ENCODE assay signal across 24 cellular contexts in genomic region chr9:126316085-126316655, GRCh38. TPM values are rescaled to one million over a fixed set of nuclear protein-coding genes. Genes with fewer than 3 reads are reported as not detected.
DNase-seq lines count a peak whose midpoint lies in the region; ATAC-seq, FAIRE-seq and TF ChIP-seq lines count a peak whose summit lies in the region.
"Had no signal": no experiment of that assay in that cellular context is flagged by ENCODE, and none has a peak within 500 bp of the region (broad histone marks: within the 10 kb centered on the region; RNA-seq: fewer than 3 reads in every experiment).

No MANE protein-coding gene starts in this region.

- no peak overlapping the region for H3K27ac ChIP-seq in A549
- H3K27ac ChIP-seq in GM23338 (ENCODE audit: low read depth) = no peak overlapping the region
- no peak overlapping the region for H3K27ac ChIP-seq in foreskin keratinocyte
- H3K27ac ChIP-seq: BLaER1 treated with 17β-estradiol and CSF1 and Interleukin-3, amounts not matched to agents 10 nM and 100 nM; C4-2B had no signal

- no peaks in the 10 kb centered on the region for H3K79me2 ChIP-seq in GM23338 (replicated peaks; ENCODE audit: insufficient read depth)

- CTCF ChIA-PET in A549 (lab: Yijun Ruan, JAX) = interaction anchor here (0.7 to 3.1 kb wide), 10 partner anchors 10 to 184 kb away, joined by 3 to 18 read pairs (median 4); no protein-coding TSS in a partner anchor

- no peak for DNase-seq in A549 (ENCODE audit: low read depth in 1 of 2, low spot score in 1 of 2)
- DNase-seq in GM23338 (ENCODE audit: low spot score) = no peak
- DNase-seq in epithelial cell of esophagus (ENCODE audit: low read depth) = peak; percentile 60
- DNase-seq in foreskin keratinocyte = peak; percentile 27 to 34
- DNase-seq in middle frontal gyrus (ENCODE audit: extremely low spot score, low spot score) = no peak
- DNase-seq in putamen (ENCODE audit: low spot score) = no peak
- DNase-seq in GDM1 (lab: John Stamatoyannopoulos, UW) = no peak
- DNase-seq: 8988T; AML-193; Caco-2; Calu3; CD4-positive, alpha-beta T cell; CD8-positive, alpha-beta T cell; DMS79 treated with DMSO at 0.1 percent for 48 hours had no signal

- TF ChIP-seq POLR2A in A549 (IDR thresholded peaks at IDR 0.05; ENCODE audit: low read length) = no peak

- H3F3A ChIP-seq in GM23338 (replicated peaks; ENCODE audit: low read depth) = no peaks in the 10 kb centered on the region

- H3K27me3 ChIP-seq in GM23338 (ENCODE audit: insufficient read depth) (no peaks in the 10 kb centered on the region), foreskin keratinocyte (no peaks in the 10 kb centered on the region)
- H3K27me3 ChIP-seq: BLaER1 treated with 17β-estradiol and CSF1 and Interleukin-3, amounts not matched to agents 10 nM and 100 nM had no signal

- H4K20me1 ChIP-seq in GM23338 (replicated peaks; ENCODE audit: insufficient read depth) = no peaks in the 10 kb centered on the region
- H4K20me1 ChIP-seq: BLaER1 treated with 17β-estradiol and CSF1 and Interleukin-3, amounts not matched to agents 10 nM and 100 nM had no signal

- no peaks in the 10 kb centered on the region for H3K36me3 ChIP-seq in GM23338 (ENCODE audit: insufficient read depth)
- H3K36me3 ChIP-seq: BLaER1 treated with 17β-estradiol and CSF1 and Interleukin-3, amounts not matched to agents 10 nM and 100 nM had no signal

- H3K27ac Mint-ChIP-seq in GM23338 = no peak overlapping the region
- H3K27ac Mint-ChIP-seq: B cell; CD4-positive, alpha-beta T cell; CD8-positive, alpha-beta T cell had no signal

- no peak for TF ChIP-seq EP300 in A549 (IDR thresholded peaks at IDR 0.05)

- H3K36me3 Mint-ChIP-seq in GM23338 (ENCODE audit: low read depth) = no peaks in the 10 kb centered on the region
- H3K36me3 Mint-ChIP-seq: CD8-positive, alpha-beta T cell had no signal

- peak overlapping the region; percentile 47; the same call in 1 of the 2 replicates for H2AFZ ChIP-seq in GM23338

- H3K27me3 Mint-ChIP-seq in GM23338 (ENCODE audit: insufficient read depth, low read depth, poor library complexity) = peaks cover 7% of the 10 kb centered on the region
- H3K27me3 Mint-ChIP-seq: CD4-positive, alpha-beta T cell had no signal

- no peaks in the 10 kb centered on the region; the same call in 2 of the 3 replicates for H3K9me3 Mint-ChIP-seq in GM23338
- H3K9me3 Mint-ChIP-seq: CD4-positive, alpha-beta T cell; CD8-positive, alpha-beta T cell had no signal

- POLR2A ChIA-PET in A549 (lab: Yijun Ruan, JAX) = interaction anchor here (0.8 kb wide), 1 partner anchor 10 kb away, joined by 3 read pairs; no protein-coding TSS in a partner anchor

- H3K4me2 ChIP-seq in A549 = no peak overlapping the region
- H3K4me2 ChIP-seq in GM23338 = no peak overlapping the region
- H3K4me2 ChIP-seq: BLaER1 treated with 17β-estradiol and CSF1 and Interleukin-3, amounts not matched to agents 10 nM and 100 nM had no signal

- no peaks in the 10 kb centered on the region for H3K4me1 ChIP-seq in A549
- no peaks in the 10 kb centered on the region for H3K4me1 ChIP-seq in GM23338 (ENCODE audit: insufficient read depth)
- H3K4me1 ChIP-seq in foreskin keratinocyte = no peaks in the 10 kb centered on the region
- H3K4me1 ChIP-seq: BLaER1 treated with 17β-estradiol and CSF1 and Interleukin-3, amounts not matched to agents 10 nM and 100 nM; Caco-2 had no signal

- FAIRE-seq in A549 (lab: Jason Lieb, UNC) = no peak
- FAIRE-seq: A204.1, D721Med, G401.6, GM12878, GM12892, GM19239 had no signal

- H3K9me3 ChIP-seq in A549 = 0 out of 3 replicates have a peak, but pooled peaks cover 3% of the 10 kb centered on the region
- H3K9me3 ChIP-seq: Caco-2 had no signal

- peaks cover 5% of the 10 kb centered on the region; the same call in 1 of the 2 replicates for H3K9me2 ChIP-seq in GM23338 (ENCODE audit: insufficient read depth)

- TF ChIP-seq RAD21 in A549 (conservative IDR thresholded peaks at IDR 0.05 in 1 of 2, IDR thresholded peaks at IDR 0.05 in 1 of 2) = no peak

- ATAC-seq in A549 = no peak
- ATAC-seq in GM23338 = no peak
- ATAC-seq in foreskin keratinocyte = no peak
- no peak for ATAC-seq in GM19397 (IDR thresholded peaks at IDR 0.05; ENCODE audit: unreplicated experiment)
- ATAC-seq: CD8-positive, alpha-beta T cell; GM12878 had no signal

- no peak overlapping the region for H3K4me3 ChIP-seq in A549
- H3K4me3 ChIP-seq in GM23338 = no peak overlapping the region
- H3K4me3 ChIP-seq in epithelial cell of esophagus (ENCODE audit: low read length) = no peak overlapping the region
- H3K4me3 ChIP-seq: BLaER1 treated with 17β-estradiol and CSF1 and Interleukin-3, amounts not matched to agents 10 nM and 100 nM; GM12878 had no signal

- 34% methylated on average over 3 of the region's 3 CpGs for WGBS in A549 (ENCODE audit: missing lambda C conversion rate)

- H3K4me1 Mint-ChIP-seq in GM23338 = peaks cover 3% of the 10 kb centered on the region; the same call in 1 of the 3 replicates

- H3K4me3 Mint-ChIP-seq in GM23338 = no peak overlapping the region
- H3K4me3 Mint-ChIP-seq: B cell; CD4-positive, alpha-beta T cell; CD8-positive, alpha-beta T cell had no signal

- TF ChIP-seq CTCF in A549 (IDR thresholded peaks at IDR 0.05) (no peak), GM23338 (conservative IDR thresholded peaks at IDR 0.05; ENCODE audit: low read depth in 2 of 2) (no peak), epithelial cell of esophagus (IDR thresholded peaks at IDR 0.05; ENCODE audit: insufficient read depth, low read depth, low read length, missing control alignments) (no peak), foreskin keratinocyte (conservative IDR thresholded peaks at IDR 0.05) (no peak)

TF ChIP-seq in A549, 52 proteins besides CTCF, POLR2A, EP300 and RAD21:
- TF ChIP-seq HEYL (CRISPR knock-in tag; IDR thresholded peaks at IDR 0.05) = no peak
- no peak for TF ChIP-seq PBX3 (IDR thresholded peaks at IDR 0.05)
- TF ChIP-seq ZFP36 (IDR thresholded peaks at IDR 0.05; ENCODE audit: borderline replicate concordance, partially characterized antibody) = peak; percentile 62

TF ChIP-seq in GM23338, 12 proteins besides CTCF, POLR2A, EP300 and RAD21 (continues in another document):
- TF ChIP-seq STAT1 (IDR thresholded peaks at IDR 0.05; ENCODE audit: unreplicated experiment) (no peak), JUNB (IDR thresholded peaks at IDR 0.05; ENCODE audit: unreplicated experiment) (no peak), ZNF114 (CRISPR knock-in tag; IDR thresholded peaks at IDR 0.05) (no peak), ZNF331 (CRISPR knock-in tag; IDR thresholded peaks at IDR 0.05; ENCODE audit: low read depth) (no peak), EZH2 (IDR thresholded peaks at IDR 0.05; ENCODE audit: low read depth, unreplicated experiment) (no peak), NANOG (IDR thresholded peaks at IDR 0.05; ENCODE audit: borderline replicate concordance) (no peak), ETS1 (IDR thresholded peaks at IDR 0.05) (no peak)

RNA-seq across cellular contexts. Expression of gene MVB12B, which starts 10.5 kb away (rescaled TPM):
- polyA plus RNA-seq in A549 (2011; rRNA removed) (5.2 and 5.9 TPM in 2 replicates), A549 (2017; fragmentation: RNase III; extraction: RNeasy Plus Mini Kit Qiagen cat#74134 plus additional on column Dnase treatment) (4.3 to 5.1 TPM (median 4.6 TPM) in 3 replicates), GM23338 (2016; fragmentation: Nextera tagmentation; extraction: Ambion mirVana) (1.3 and 1.9 TPM in 2 replicates), foreskin keratinocyte (2.0 and 2.3 TPM in 2 replicates)
- polyA plus RNA-seq in A549 (2012; cell fraction: cytosol; rRNA removed) = 5.0 and 7.6 TPM in 2 replicates
- 7.9 and 9.7 TPM in 2 replicates for polyA plus RNA-seq in A549 (2012; cell fraction: nucleus; rRNA removed)
- polyA minus RNA-seq in A549 (2011; rRNA and poly(A)+ RNA removed) = 10.0 and 12.3 TPM in 2 replicates
- total RNA-seq in GM23338 (2014; rRNA removed; shearing (Covaris generic)) = 4.0 and 6.6 TPM in 2 replicates
- 3.1 and 4.7 TPM in 2 replicates for total RNA-seq in foreskin keratinocyte
- polyA plus RNA-seq: GM12878 had no signal

Comparison
In these comparisons a context has a peak if more than half of its experiments do, and no peak if none do; other contexts are left out.
1. DNase-seq: peak in epithelial cell of esophagus (single experiment) and foreskin keratinocyte (2 of 2); none in A549 (0 of 2), GM23338 (single experiment), middle frontal gyrus (single experiment), putamen (single experiment) and GDM1 (single experiment).